Comparison of ENCODE assay signal across 16 cellular contexts in the genomic region with DNA sequence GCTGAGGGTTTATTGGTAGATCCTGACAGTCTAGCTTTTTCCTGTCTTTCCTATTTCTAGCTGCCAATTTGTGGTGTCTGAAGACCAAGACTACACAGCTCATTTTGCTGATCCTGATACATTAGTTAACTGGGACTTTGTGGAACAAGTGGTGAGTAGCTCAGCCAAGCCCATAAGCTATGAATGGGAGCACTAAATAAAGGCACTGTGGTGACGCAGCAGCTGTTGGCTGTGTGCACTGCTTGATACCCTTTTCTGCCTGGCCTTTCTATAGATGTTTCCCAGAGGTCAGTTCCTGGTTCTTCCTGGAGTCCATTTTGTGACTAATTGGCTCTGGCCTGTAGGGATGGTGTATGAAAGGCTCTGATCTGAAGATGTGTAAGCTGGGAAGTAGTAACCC.
"Had no signal": no experiment of that assay in that cellular context is flagged by ENCODE, and none has a peak within 500 bp of the region (broad histone marks: within the 10 kb centered on the region; RNA-seq: fewer than 3 reads in every experiment).

No MANE protein-coding gene starts in this region.

- H3K4me3 ChIP-seq: esophagus squamous epithelium, lower lobe of right lung, prostate gland, skin epidermis had no signal

- H3K9me3 ChIP-seq: esophagus squamous epithelium, lower lobe of right lung, prostate gland had no signal

- ATAC-seq: activated CD8-positive, alpha-beta T cell treated with anti-CD3 and anti-CD28 coated beads for 36 hours; activated naive CD4-positive, alpha-beta T cell treated with anti-CD3 and anti-CD28 coated beads, Interleukin-2, amount 50 U/mL, for 72 hours; lower lobe of right lung; naive thymus-derived CD4-positive, alpha-beta T cell had no signal

- H3K27ac ChIP-seq: brain microvascular endothelial cell, lower lobe of right lung, prostate gland, RWPE1, skin epidermis had no signal

- H3K4me1 ChIP-seq: prostate gland had no signal

- DNase-seq: activated CD4-positive, alpha-beta T cell treated with anti-CD3 and anti-CD28 coated beads for 1 hour; activated CD8-positive, alpha-beta memory T cell treated with anti-CD3 and anti-CD28 coated beads, Interleukin-2, amount 50 U/mL, for 48 hours; activated CD8-positive, alpha-beta T cell treated with anti-CD3 and anti-CD28 coated beads for 36 hours; amniotic stem cell; brain microvascular endothelial cell; cerebellar nuclear complex; esophagus squamous epithelium; foreskin fibroblast; lower lobe of right lung; midbrain; naive thymus-derived CD4-positive, alpha-beta T cell; T1000 had no signal

- H3K27me3 ChIP-seq: brain microvascular endothelial cell, esophagus squamous epithelium had no signal
